ENCODE assay signal across 8 cellular contexts in the genomic region with DNA sequence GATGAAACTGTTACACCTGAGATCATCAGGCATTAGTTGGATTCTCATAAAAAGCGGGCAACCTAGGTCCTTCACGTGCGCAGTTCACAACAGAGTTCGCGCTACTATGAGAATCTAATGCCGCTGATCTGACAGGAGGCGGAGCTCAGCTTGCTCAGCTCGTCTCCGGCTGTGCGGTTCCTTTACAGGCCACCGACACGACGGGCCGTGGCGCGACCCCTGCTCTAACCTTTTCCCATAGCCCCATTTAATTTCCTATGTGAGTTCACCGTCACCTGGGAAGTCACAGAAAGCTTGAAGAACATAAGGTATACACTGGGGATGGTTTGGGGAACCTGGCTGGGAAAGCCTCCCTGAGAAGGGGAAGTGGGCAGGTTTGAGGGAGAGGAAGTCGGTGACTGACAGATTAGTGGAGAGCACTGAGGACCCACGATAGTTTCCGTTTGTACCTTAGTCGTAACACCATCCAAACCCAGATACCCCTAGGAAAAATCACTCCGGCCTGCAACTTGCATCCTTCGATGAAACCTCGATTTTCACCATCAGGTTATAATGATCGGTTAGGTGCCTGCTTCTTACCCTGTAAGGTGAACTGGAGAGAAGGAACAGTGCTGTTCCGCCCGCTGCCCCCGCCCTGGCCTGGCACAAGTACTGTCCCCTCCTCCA.
DNase-seq lines count a peak whose midpoint lies in the region; ATAC-seq and TF ChIP-seq lines count a peak whose summit lies in the region.

No MANE protein-coding gene starts in this region.

- no peaks in the 10 kb centered on the region for H3K27me3 ChIP-seq in layer of hippocampus (ENCODE audit: control insufficient read depth, insufficient read depth, low read length)

- DNase-seq in GM10266 (ENCODE audit: extremely low spot score) (peak; percentile 79), T-helper 1 cell (peak in 4 of 5 donors; percentile 31 to 77 (median 38)), astrocyte of the cerebellum (ENCODE audit: low read depth) (no peak), HPDE6-E6E7 (ENCODE audit: extremely low spot score) (no peak), EL (no peak)
- DNase-seq in stimulated activated CD4-positive, alpha-beta T cell treated with anti-CD3 and anti-CD28 coated beads, Interleukin-4, amount 100 ng/mL, for 48 hours (ENCODE audit: low read depth in 2 of 2): peak; percentile 36 to 52

- ATAC-seq in HG02981 (IDR thresholded peaks at IDR 0.05; ENCODE audit: unreplicated experiment): peak; percentile 29

- peak overlapping the region; percentile 99 for H3K27ac ChIP-seq in layer of hippocampus (ENCODE audit: low read depth, low read length)

- TF ChIP-seq CTCF in GM10266 (IDR thresholded peaks at IDR 0.05; ENCODE audit: control insufficient read depth, insufficient read depth, low read depth, missing control alignments) (no peak), astrocyte of the cerebellum (IDR thresholded peaks at IDR 0.05; ENCODE audit: low read depth, low read length, missing control alignments) (no peak)

- in situ Hi-C loops in astrocyte of the cerebellum (cut with HindIII; ENCODE audit: low sequenced_read_pairs): no loop called here

- peak overlapping the region; percentile 47 for H3K4me3 ChIP-seq in astrocyte of the cerebellum (ENCODE audit: low read depth, low read length)

Comparison
In these comparisons a context has a peak if more than half of its experiments do, and no peak if none do; other contexts are left out.
1. DNase-seq: peak in GM10266 (single experiment), T-helper 1 cell (4 of 5) and stimulated activated CD4-positive, alpha-beta T cell treated with anti-CD3 and anti-CD28 coated beads, Interleukin-4, amount 100 ng/mL, for 48 hours (2 of 2); none in astrocyte of the cerebellum (single experiment), HPDE6-E6E7 (single experiment) and EL (single experiment).